Comparison of ENCODE assay signal across 9 cellular contexts in genomic region chr10:510415-510881, GRCh38.
A peak's percentile ranks its signal among the peaks of the same experiment; 100 is the strongest.
DNase-seq lines count a peak whose midpoint lies in the region; ATAC-seq and TF ChIP-seq lines count a peak whose summit lies in the region.
"Had no signal": no experiment of that assay in that cellular context is flagged by ENCODE, and none has a peak within 500 bp of the region (broad histone marks: within the 10 kb centered on the region; RNA-seq: fewer than 3 reads in every experiment).

No MANE protein-coding gene starts in this region.

- ATAC-seq in gastroesophageal sphincter = peak; percentile 45

- H3K27me3 ChIP-seq in OCI-LY1 (ENCODE audit: insufficient read depth, low read length) (no peaks in the 10 kb centered on the region), gastroesophageal sphincter (no peaks in the 10 kb centered on the region)

- H3K36me3 ChIP-seq in OCI-LY1 (ENCODE audit: insufficient read depth, low read length) = peaks cover 58% of the 10 kb centered on the region
- H3K36me3 ChIP-seq in gastroesophageal sphincter = peaks cover 0 to 17% of the 10 kb centered on the region in 2 donors

- no peaks in the 10 kb centered on the region for H4K20me1 ChIP-seq in OCI-LY1 (ENCODE audit: insufficient read depth, low read length)

- peaks cover 88% of the 10 kb centered on the region for H3K4me1 ChIP-seq in OCI-LY1 (ENCODE audit: insufficient read depth, low read length, severe bottlenecking)
- peaks cover 0 to 93% (median 36%) of the 10 kb centered on the region in 3 donors for H3K4me1 ChIP-seq in gastroesophageal sphincter

- H3K9ac ChIP-seq in OCI-LY1 (ENCODE audit: low read length) = peak overlapping the region; percentile 96

- no peak overlapping the region for H3K4me3 ChIP-seq in AG10803 (ENCODE audit: low read length)
- H3K4me3 ChIP-seq in OCI-LY1 (ENCODE audit: low read depth, low read length, poor library complexity, severe bottlenecking) = peak overlapping the region; percentile 61
- peak overlapping the region in 1 of 2 donors; percentile 1 for H3K4me3 ChIP-seq in gastroesophageal sphincter
- H3K4me3 ChIP-seq: K562 had no signal

- peaks cover 6% of the 10 kb centered on the region for H3K79me2 ChIP-seq in OCI-LY1 (ENCODE audit: insufficient read depth, low read length)

- TF ChIP-seq CTCF in AG10803 (conservative IDR thresholded peaks at IDR 0.05; ENCODE audit: low read length) = no peak
- TF ChIP-seq CTCF in OCI-LY1 (IDR thresholded peaks at IDR 0.05; ENCODE audit: low read length) = no peak
- TF ChIP-seq CTCF in gastroesophageal sphincter (IDR thresholded peaks at IDR 0.05) = no peak

- no peak overlapping the region for H2AFZ ChIP-seq in OCI-LY1 (ENCODE audit: low read length)

- H3K9me3 ChIP-seq in OCI-LY1 (ENCODE audit: low read length) (no peaks in the 10 kb centered on the region), gastroesophageal sphincter (no peaks in the 10 kb centered on the region)

- no peak for TF ChIP-seq EP300 in gastroesophageal sphincter (IDR thresholded peaks at IDR 0.05)

- peak overlapping the region; percentile 91 for H3K4me2 ChIP-seq in OCI-LY1 (ENCODE audit: low read length)

- no peak for TF ChIP-seq POLR2A in gastroesophageal sphincter (IDR thresholded peaks at IDR 0.05)

- 21 to 24% methylated on average over 8 to 17 of the region's 17 CpGs for WGBS in gastroesophageal sphincter (ENCODE audit: low coverage in 1 of 2), 2 donors

- DNase-seq in AG10803 (ENCODE audit: low read depth) (peak; percentile 14), occipital lobe (lab: John Stamatoyannopoulos, UW) (peak; percentile 39), NCI-H82 (lab: John Stamatoyannopoulos, UW) (no peak), RKO (ENCODE audit: low spot score) (no peak), KG1 (lab: John Stamatoyannopoulos, UW) (no peak), AG08395 (ENCODE audit: low spot score) (no peak)

- H3K27ac ChIP-seq in OCI-LY1 (ENCODE audit: low read depth, low read length, poor library complexity, severe bottlenecking) = peak overlapping the region; percentile 100
- peak overlapping the region; percentile 32 to 86 (median 78) for H3K27ac ChIP-seq in gastroesophageal sphincter

- H3F3A ChIP-seq in OCI-LY1 (ENCODE audit: insufficient read depth, low read length) = no peaks in the 10 kb centered on the region

- no peaks in the 10 kb centered on the region for H3K9me2 ChIP-seq in OCI-LY1 (ENCODE audit: low read depth, low read length)

Comparison
In these comparisons a context has a peak if more than half of its experiments do, and no peak if none do; other contexts are left out.
1. DNase-seq: peak in AG10803 (single experiment) and occipital lobe (single experiment); none in NCI-H82 (single experiment), RKO (single experiment), KG1 (single experiment) and AG08395 (single experiment).